ENCODE assay signal across 1 cellular context in genomic region chr4:41148292-41148691, GRCh38.
TF ChIP-seq lines count a peak whose summit lies in the region.

No MANE protein-coding gene starts in this region.

TF ChIP-seq in SK-N-SH, 30 proteins besides CTCF, POLR2A, EP300 and RAD21:
- TF ChIP-seq NFIC (IDR thresholded peaks at IDR 0.05; ENCODE audit: borderline replicate concordance), result no peak
- TF ChIP-seq GABPA (IDR thresholded peaks at IDR 0.05; ENCODE audit: low read depth), result no peak
- no peak for TF ChIP-seq USF2 (IDR thresholded peaks at IDR 0.05; ENCODE audit: borderline replicate concordance, low read depth, low read length)
- no peak for TF ChIP-seq RXRA (IDR thresholded peaks at IDR 0.05; ENCODE audit: borderline replicate concordance, low read depth)
- TF ChIP-seq MAX (IDR thresholded peaks at IDR 0.05; ENCODE audit: low read depth), result no peak
- no peak for TF ChIP-seq FOSL2 (IDR thresholded peaks at IDR 0.05; ENCODE audit: borderline replicate concordance, low read depth)
- no peak for TF ChIP-seq ZBTB33 (IDR thresholded peaks at IDR 0.05; ENCODE audit: borderline replicate concordance, low read depth)
- no peak for TF ChIP-seq REST (IDR thresholded peaks at IDR 0.05; ENCODE audit: low read depth, low read length)
